1 cellular context compared by ENCODE assay signal in the genomic region with DNA sequence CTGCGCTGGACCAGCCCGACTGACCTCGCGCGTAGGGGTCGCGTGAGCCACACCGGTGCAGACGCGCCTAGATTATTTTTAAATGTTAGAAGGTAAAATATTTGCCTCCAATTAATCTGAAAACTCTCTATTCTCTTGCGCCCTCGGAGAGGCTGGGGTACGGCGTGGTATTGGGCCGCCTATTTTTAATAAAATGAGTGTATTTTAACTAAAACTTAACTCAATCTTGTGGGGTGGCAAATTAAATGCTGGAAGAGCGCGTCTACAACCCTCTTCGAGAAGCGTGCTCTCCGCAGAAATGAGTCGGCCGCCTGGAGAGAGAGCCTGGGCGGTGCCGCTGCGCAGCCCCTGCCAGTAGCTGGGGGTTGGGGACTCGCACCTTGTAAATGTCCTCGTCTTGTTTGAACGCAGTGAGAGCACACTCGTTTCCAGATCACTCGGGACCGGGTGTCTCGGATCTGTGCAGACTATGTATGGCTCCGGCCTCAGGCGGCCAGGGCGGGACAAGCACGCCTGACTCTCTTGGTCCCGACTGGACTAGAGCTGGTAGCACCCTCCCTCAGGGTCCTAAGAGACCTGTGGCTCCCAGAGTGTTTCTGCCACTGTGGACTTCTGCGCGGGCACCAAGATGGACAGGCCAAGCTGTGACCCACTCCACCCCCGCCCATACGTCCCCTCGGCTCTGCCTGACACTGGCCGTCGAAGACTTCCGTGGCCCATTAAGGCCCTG.
TF ChIP-seq lines count a peak whose summit lies in the region.

No MANE protein-coding gene starts in this region.

TF ChIP-seq in A549, 52 proteins besides CTCF, POLR2A, EP300 and RAD21 (continued from another document):
- TF ChIP-seq FOSL2 (IDR thresholded peaks at IDR 0.05) (no peak), FOSL2 (CRISPR knock-in tag; IDR thresholded peaks at IDR 0.05) (no peak), MAFK (IDR thresholded peaks at IDR 0.05; ENCODE audit: partially characterized antibody) (no peak), ESRRA (IDR thresholded peaks at IDR 0.05; ENCODE audit: borderline replicate concordance, low read length) (no peak), RNF2 (IDR thresholded peaks at IDR 0.05; ENCODE audit: borderline replicate concordance, low read depth) (no peak), RARB (CRISPR knock-in tag; IDR thresholded peaks at IDR 0.05) (no peak), PHF8 (IDR thresholded peaks at IDR 0.05; ENCODE audit: borderline replicate concordance, low read depth) (no peak), ZSCAN20 (CRISPR knock-in tag; IDR thresholded peaks at IDR 0.05) (no peak)
- TF ChIP-seq, protein P1, sequence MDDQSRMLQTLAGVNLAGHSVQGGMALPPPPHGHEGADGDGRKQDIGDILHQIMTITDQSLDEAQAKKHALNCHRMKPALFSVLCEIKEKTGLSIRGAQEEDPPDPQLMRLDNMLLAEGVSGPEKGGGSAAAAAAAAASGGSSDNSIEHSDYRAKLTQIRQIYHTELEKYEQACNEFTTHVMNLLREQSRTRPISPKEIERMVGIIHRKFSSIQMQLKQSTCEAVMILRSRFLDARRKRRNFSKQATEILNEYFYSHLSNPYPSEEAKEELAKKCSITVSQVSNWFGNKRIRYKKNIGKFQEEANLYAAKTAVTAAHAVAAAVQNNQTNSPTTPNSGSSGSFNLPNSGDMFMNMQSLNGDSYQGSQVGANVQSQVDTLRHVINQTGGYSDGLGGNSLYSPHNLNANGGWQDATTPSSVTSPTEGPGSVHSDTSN (IDR thresholded peaks at IDR 0.05): no peak
- TF ChIP-seq, protein P2, sequence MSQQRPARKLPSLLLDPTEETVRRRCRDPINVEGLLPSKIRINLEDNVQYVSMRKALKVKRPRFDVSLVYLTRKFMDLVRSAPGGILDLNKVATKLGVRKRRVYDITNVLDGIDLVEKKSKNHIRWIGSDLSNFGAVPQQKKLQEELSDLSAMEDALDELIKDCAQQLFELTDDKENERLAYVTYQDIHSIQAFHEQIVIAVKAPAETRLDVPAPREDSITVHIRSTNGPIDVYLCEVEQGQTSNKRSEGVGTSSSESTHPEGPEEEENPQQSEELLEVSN (IDR thresholded peaks at IDR 0.05; ENCODE audit: borderline replicate concordance, low read depth): no peak
- TF ChIP-seq, protein P3, sequence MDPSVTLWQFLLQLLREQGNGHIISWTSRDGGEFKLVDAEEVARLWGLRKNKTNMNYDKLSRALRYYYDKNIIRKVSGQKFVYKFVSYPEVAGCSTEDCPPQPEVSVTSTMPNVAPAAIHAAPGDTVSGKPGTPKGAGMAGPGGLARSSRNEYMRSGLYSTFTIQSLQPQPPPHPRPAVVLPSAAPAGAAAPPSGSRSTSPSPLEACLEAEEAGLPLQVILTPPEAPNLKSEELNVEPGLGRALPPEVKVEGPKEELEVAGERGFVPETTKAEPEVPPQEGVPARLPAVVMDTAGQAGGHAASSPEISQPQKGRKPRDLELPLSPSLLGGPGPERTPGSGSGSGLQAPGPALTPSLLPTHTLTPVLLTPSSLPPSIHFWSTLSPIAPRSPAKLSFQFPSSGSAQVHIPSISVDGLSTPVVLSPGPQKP (IDR thresholded peaks at IDR 0.05; ENCODE audit: low read depth, low read length): no peak
